Comparison of ENCODE assay signal across 9 cellular contexts in the genomic region with DNA sequence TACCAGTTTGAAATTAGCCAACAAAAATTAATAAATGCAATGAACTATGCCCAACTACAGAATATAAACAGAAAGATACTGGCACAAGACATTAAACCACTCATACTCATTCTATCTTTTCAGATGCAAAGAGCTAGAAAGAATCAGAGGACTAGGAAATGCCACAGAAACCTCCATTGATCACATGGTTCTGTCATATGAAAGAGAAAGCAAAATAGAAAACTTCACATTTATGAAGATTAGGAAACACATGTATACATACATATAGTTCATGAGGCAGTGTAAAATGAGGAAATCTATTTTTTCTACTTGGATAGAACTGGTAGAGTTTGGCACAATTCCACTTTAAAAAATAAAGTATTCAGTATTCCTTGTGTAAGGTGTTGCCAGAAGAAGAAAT.
DNase-seq lines count a peak whose midpoint lies in the region; ATAC-seq and TF ChIP-seq lines count a peak whose summit lies in the region.
"Had no signal": no experiment of that assay in that cellular context is flagged by ENCODE, and none has a peak within 500 bp of the region (broad histone marks: within the 10 kb centered on the region; RNA-seq: fewer than 3 reads in every experiment).

No MANE protein-coding gene starts in this region.

- H3K36me3 ChIP-seq in colonic mucosa (no peaks in the 10 kb centered on the region), suprapubic skin (no peaks in the 10 kb centered on the region)

- TF ChIP-seq EP300 in suprapubic skin (IDR thresholded peaks at IDR 0.05), result no peak

- H3K4me1 ChIP-seq in colonic mucosa (no peaks in the 10 kb centered on the region), suprapubic skin (peaks cover 21% of the 10 kb centered on the region)

- no peak for DNase-seq in colonic mucosa
- no peak for DNase-seq in midbrain (lab: John Stamatoyannopoulos, UW)
- no peak for DNase-seq in Right ventricle myocardium superior
- DNase-seq in suprapubic skin (ENCODE audit: low spot score in 2 of 2), result no peak
- DNase-seq in germinal center (ENCODE audit: low spot score), result no peak
- DNase-seq: NCI-H82 had no signal

- TF ChIP-seq CTCF in colonic mucosa (IDR thresholded peaks at IDR 0.05) (no peak), suprapubic skin (IDR thresholded peaks at IDR 0.05) (no peak)

- H3K27ac ChIP-seq in colonic mucosa, result peak overlapping the region; percentile 3
- no peak overlapping the region for H3K27ac ChIP-seq in suprapubic skin

- H3K4me3 ChIP-seq in colonic mucosa (no peak overlapping the region), suprapubic skin (no peak overlapping the region)

- H3K27me3 ChIP-seq in colonic mucosa, result no peaks in the 10 kb centered on the region
- H3K27me3 ChIP-seq in suprapubic skin, result no peaks in the 10 kb centered on the region

- ATAC-seq in GM18499 (IDR thresholded peaks at IDR 0.05; ENCODE audit: insufficient read depth, unreplicated experiment) (peak; percentile 82), GM21423 (IDR thresholded peaks at IDR 0.05; ENCODE audit: unreplicated experiment) (peak; percentile 55), HG03457 (IDR thresholded peaks at IDR 0.05; ENCODE audit: unreplicated experiment) (peak; percentile 56), Right ventricle myocardium superior (ENCODE audit: poor library complexity) (no peak)

- no peaks in the 10 kb centered on the region for H3K9me3 ChIP-seq in colonic mucosa
- H3K9me3 ChIP-seq in suprapubic skin, result no peaks in the 10 kb centered on the region

- no peak for TF ChIP-seq POLR2A in suprapubic skin (IDR thresholded peaks at IDR 0.05)

- intact Hi-C loops in colonic mucosa (cut with DNase I) (no loop called here), Right ventricle myocardium superior (cut with DNase I) (no loop called here)

- no peak overlapping the region for H3K9ac ChIP-seq in colonic mucosa (ENCODE audit: low read depth in 2 of 2, low read length in 2 of 2)
